In the genomic region with DNA sequence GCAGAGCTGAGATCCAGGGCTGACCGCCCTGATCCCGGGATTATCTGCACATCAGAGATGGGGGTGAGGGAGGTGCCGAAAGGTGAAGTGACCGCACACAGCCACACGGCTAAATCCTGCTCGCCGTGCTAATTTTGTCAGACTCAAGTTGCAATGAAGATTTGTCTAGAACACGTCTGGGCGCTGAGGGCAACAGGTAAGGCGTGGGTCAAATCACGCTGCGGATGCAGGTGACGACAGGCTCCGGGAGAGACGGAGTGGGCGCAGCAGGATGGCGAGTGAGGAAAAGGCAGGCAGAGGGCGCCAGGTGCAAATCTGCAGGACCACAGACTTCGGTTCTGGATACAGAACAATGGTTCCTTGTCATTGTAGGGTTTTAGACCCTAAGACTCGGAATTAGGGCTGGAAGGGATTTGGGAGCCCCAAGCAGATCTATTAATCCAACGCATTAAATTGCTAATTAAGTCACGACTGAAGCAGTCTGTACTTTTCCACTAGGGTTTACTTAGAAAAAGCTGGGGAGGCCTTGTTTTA, we compare ENCODE assay signal across 8 cellular contexts. TPM values are rescaled to one million over a fixed set of nuclear protein-coding genes. Genes with fewer than 3 reads are reported as not detected.
A peak's percentile ranks its signal among the peaks of the same experiment; 100 is the strongest.
DNase-seq lines count a peak whose midpoint lies in the region; ATAC-seq, FAIRE-seq and TF ChIP-seq lines count a peak whose summit lies in the region.

No MANE protein-coding gene starts in this region.

- ATAC-seq in naive thymus-derived CD8-positive, alpha-beta T cell, result no peak
- ATAC-seq in GM18909 (IDR thresholded peaks at IDR 0.05; ENCODE audit: poor library complexity, unreplicated experiment) (no peak), GM18498 (IDR thresholded peaks at IDR 0.05; ENCODE audit: unreplicated experiment) (no peak)

- H3K4me3 Mint-ChIP-seq in IgD-negative memory B cell (peak overlapping the region in 3 of 4 donors; percentile 83 to 86 (median 84)), chondrocyte (ENCODE audit: unreplicated experiment) (no peak overlapping the region)
- peak overlapping the region; percentile 21 to 94 (median 91) for H3K4me3 Mint-ChIP-seq in naive thymus-derived CD8-positive, alpha-beta T cell

- DNase-seq in DMS53 treated with DMSO at 0.1 percent for 48 hours (lab: John Stamatoyannopoulos, UW; ENCODE audit: unreplicated experiment) (peak; percentile 41), chondrocyte (ENCODE audit: low spot score) (no peak), mesenteric fat pad (ENCODE audit: low spot score) (no peak), GM19239 (ENCODE audit: insufficient read length, low spot score) (no peak)
- peak in 1 of 10 donors; percentile 59 for DNase-seq in naive thymus-derived CD8-positive, alpha-beta T cell

- peaks cover 17% of the 10 kb centered on the region for H3K27me3 Mint-ChIP-seq in IgD-negative memory B cell
- H3K27me3 Mint-ChIP-seq in chondrocyte (ENCODE audit: low read depth), result peaks cover 4% of the 10 kb centered on the region
- H3K27me3 Mint-ChIP-seq in naive thymus-derived CD8-positive, alpha-beta T cell, result no peaks in the 10 kb centered on the region

- POLR2A ChIA-PET in naive thymus-derived CD8-positive, alpha-beta T cell (lab: Charles Lee), result interaction anchor here (1.5 to 3.8 kb wide), 6 partner anchors 8 to 234 kb away, joined by 6 to 46 read pairs (median 23); partner anchors contain the start of gene GRPEL1

- peak overlapping the region; percentile 39 to 75 (median 68) for H3K27ac Mint-ChIP-seq in IgD-negative memory B cell
- H3K27ac Mint-ChIP-seq in chondrocyte (ENCODE audit: unreplicated experiment), result no peak overlapping the region
- peak overlapping the region in 7 of 10 donors; percentile 0 to 87 (median 44) for H3K27ac Mint-ChIP-seq in naive thymus-derived CD8-positive, alpha-beta T cell

- FAIRE-seq in GM19239 (lab: Jason Lieb, UNC), result no peak

- H3K36me3 Mint-ChIP-seq in IgD-negative memory B cell (no peaks in the 10 kb centered on the region), chondrocyte (ENCODE audit: low read depth) (peaks cover 2% of the 10 kb centered on the region)
- H3K36me3 Mint-ChIP-seq in naive thymus-derived CD8-positive, alpha-beta T cell, result no peaks in the 10 kb centered on the region

- H3K4me1 Mint-ChIP-seq in IgD-negative memory B cell (peaks cover 18 to 26% (median 25%) of the 10 kb centered on the region in 3 donors), chondrocyte (ENCODE audit: low read depth) (peaks cover 29% of the 10 kb centered on the region)
- H3K4me1 Mint-ChIP-seq in naive thymus-derived CD8-positive, alpha-beta T cell, result peaks cover 24 to 45% (median 43%) of the 10 kb centered on the region in 4 donors

- TF ChIP-seq CTCF in chondrocyte (IDR thresholded peaks at IDR 0.05), result peak; percentile 71

- H3K9me3 Mint-ChIP-seq in IgD-negative memory B cell (no peaks in the 10 kb centered on the region), chondrocyte (ENCODE audit: low read depth) (no peaks in the 10 kb centered on the region)
- no peaks in the 10 kb centered on the region for H3K9me3 Mint-ChIP-seq in naive thymus-derived CD8-positive, alpha-beta T cell

RNA-seq across cellular contexts. Expression of gene TBC1D14, which starts 1.9 kb away (rescaled TPM):
- polyA plus RNA-seq in IgD-negative memory B cell, result 28.2 TPM
- 24.2 to 29.1 TPM (median 25.2 TPM) in 3 replicates for total RNA-seq in chondrocyte
- 10 to 100 TPM; 77.3 to 78.2 TPM for total RNA-seq in naive thymus-derived CD8-positive, alpha-beta T cell
- 10 to 100 TPM; 34.8 to 47.0 (median 36.7) TPM for polyA plus RNA-seq in naive thymus-derived CD8-positive, alpha-beta T cell
- total RNA-seq in mesenteric fat pad, result 54.3 TPM
